Comparison of ENCODE assay signal across 8 cellular contexts in genomic region chr2:202378001-202378400, GRCh38. TPM values are rescaled to one million over a fixed set of nuclear protein-coding genes. Genes with fewer than 3 reads are reported as not detected.
DNase-seq lines count a peak whose midpoint lies in the region; ATAC-seq, FAIRE-seq and TF ChIP-seq lines count a peak whose summit lies in the region.

No MANE protein-coding gene starts in this region.

- ATAC-seq in activated naive CD4-positive, alpha-beta T cell treated with anti-CD3 and anti-CD28 coated beads, Interleukin-2, amount 50 U/mL, for 72 hours = no peak
- ATAC-seq in right lobe of liver (no peak), upper lobe of left lung (ENCODE audit: low FRiP score in 2 of 2) (no peak), GM18519 (IDR thresholded peaks at IDR 0.05; ENCODE audit: low FRiP score, unreplicated experiment) (no peak)

- H3K4me3 ChIP-seq in ascending aorta (peak overlapping the region; percentile 97 to 98), right lobe of liver (peak overlapping the region; percentile 67 to 90 (median 84)), upper lobe of left lung (peak overlapping the region; percentile 47 to 87 (median 80))

- intact Hi-C loops in ascending aorta (cut with DNase I) (loop anchor here (5.0 to 10.0 kb wide), 3 partner anchors 129 to 343 kb away; partner anchors contain the start of gene FZD7), right lobe of liver (cut with DNase I) (no loop called here)

- no peaks in the 10 kb centered on the region for H3K36me3 Mint-ChIP-seq in activated naive CD4-positive, alpha-beta T cell treated with anti-CD3 and anti-CD28 coated beads, Interleukin-2, amount 10 ng/mL, durations not matched to agents 7 days and 5 days
- H3K36me3 Mint-ChIP-seq in activated naive CD4-positive, alpha-beta T cell treated with anti-CD3 and anti-CD28 coated beads, Interleukin-2, amount 50 U/mL, for 72 hours = peaks cover 13 to 15% of the 10 kb centered on the region in 2 donors

- peaks cover 28% of the 10 kb centered on the region for H3K27me3 Mint-ChIP-seq in activated naive CD4-positive, alpha-beta T cell treated with anti-CD3 and anti-CD28 coated beads, Interleukin-2, amount 10 ng/mL, durations not matched to agents 7 days and 5 days

- TF ChIP-seq POLR2A in right lobe of liver (IDR thresholded peaks at IDR 0.05) (no peak), upper lobe of left lung (IDR thresholded peaks at IDR 0.05) (no peak)

- CTCF ChIA-PET in activated naive CD4-positive, alpha-beta T cell treated with anti-CD3 and anti-CD28 coated beads, Interleukin-2, amount 10 ng/mL, durations not matched to agents 7 days and 5 days (lab: Charles Lee) = no interaction called here

- H3K36me3 ChIP-seq in ascending aorta (no peaks in the 10 kb centered on the region), right lobe of liver (no peaks in the 10 kb centered on the region), upper lobe of left lung (no peaks in the 10 kb centered on the region)

- H3K4me3 Mint-ChIP-seq in activated naive CD4-positive, alpha-beta T cell treated with anti-CD3 and anti-CD28 coated beads, Interleukin-2, amount 10 ng/mL, durations not matched to agents 7 days and 5 days = peak overlapping the region; percentile 98

- 7% methylated on average over 4 of the region's 4 CpGs for WGBS in right lobe of liver (ENCODE audit: insufficient coverage, low coverage, low lambda C conversion rate, missing lambda C conversion rate)
- 9 to 13% methylated on average over 4 of the region's 4 CpGs for WGBS in upper lobe of left lung, 2 donors

- FAIRE-seq in frontal cortex (lab: Jason Lieb, UNC) (no peak), HTR-8/SVneo (lab: Jason Lieb, UNC) (no peak)

- H3K4me1 Mint-ChIP-seq in activated naive CD4-positive, alpha-beta T cell treated with anti-CD3 and anti-CD28 coated beads, Interleukin-2, amount 10 ng/mL, durations not matched to agents 7 days and 5 days = peaks cover 34% of the 10 kb centered on the region

- peaks cover 0 to 21% of the 10 kb centered on the region in 2 donors for H3K4me1 ChIP-seq in ascending aorta
- H3K4me1 ChIP-seq in right lobe of liver = peaks cover 0 to 34% (median 15%) of the 10 kb centered on the region in 4 donors
- peaks cover 13 to 19% (median 17%) of the 10 kb centered on the region in 4 donors for H3K4me1 ChIP-seq in upper lobe of left lung

- no peak overlapping the region for H3K27ac Mint-ChIP-seq in activated naive CD4-positive, alpha-beta T cell treated with anti-CD3 and anti-CD28 coated beads, Interleukin-2, amount 10 ng/mL, durations not matched to agents 7 days and 5 days
- peak overlapping the region in 1 of 2 donors; percentile 9 for H3K27ac Mint-ChIP-seq in activated naive CD4-positive, alpha-beta T cell treated with anti-CD3 and anti-CD28 coated beads, Interleukin-2, amount 50 U/mL, for 72 hours

- H3K9me3 ChIP-seq in ascending aorta (no peaks in the 10 kb centered on the region), right lobe of liver (no peaks in the 10 kb centered on the region), upper lobe of left lung (no peaks in the 10 kb centered on the region)

- no peak for TF ChIP-seq EP300 in upper lobe of left lung (IDR thresholded peaks at IDR 0.05)

- H3K27me3 ChIP-seq in ascending aorta (no peaks in the 10 kb centered on the region), right lobe of liver (no peaks in the 10 kb centered on the region), upper lobe of left lung (no peaks in the 10 kb centered on the region)

- no peak for DNase-seq in activated naive CD4-positive, alpha-beta T cell treated with anti-CD3 and anti-CD28 coated beads, Interleukin-2, amount 10 ng/mL, durations not matched to agents 7 days and 5 days
- DNase-seq in activated naive CD4-positive, alpha-beta T cell treated with anti-CD3 and anti-CD28 coated beads, Interleukin-2, amount 50 U/mL, for 72 hours (ENCODE audit: low spot score in 2 of 2) = no peak
- no peak for DNase-seq in ascending aorta (ENCODE audit: low spot score in 2 of 2)
- DNase-seq in right lobe of liver = no peak
- DNase-seq in upper lobe of left lung = no peak
- no peak for DNase-seq in frontal cortex (ENCODE audit: low spot score in 2 of 2)
- DNase-seq in HTR-8/SVneo (ENCODE audit: insufficient read length, low spot score) = no peak

- no peak for TF ChIP-seq CTCF in ascending aorta (IDR thresholded peaks at IDR 0.05)
- TF ChIP-seq CTCF in right lobe of liver (IDR thresholded peaks at IDR 0.05) = no peak
- no peak for TF ChIP-seq CTCF in upper lobe of left lung (IDR thresholded peaks at IDR 0.05)

- no peaks in the 10 kb centered on the region for H3K9me3 Mint-ChIP-seq in activated naive CD4-positive, alpha-beta T cell treated with anti-CD3 and anti-CD28 coated beads, Interleukin-2, amount 10 ng/mL, durations not matched to agents 7 days and 5 days
- H3K9me3 Mint-ChIP-seq in activated naive CD4-positive, alpha-beta T cell treated with anti-CD3 and anti-CD28 coated beads, Interleukin-2, amount 50 U/mL, for 72 hours = no peaks in the 10 kb centered on the region

- H3K27ac ChIP-seq in ascending aorta (peak overlapping the region; percentile 98 to 100), right lobe of liver (peak overlapping the region; percentile 85 to 89 (median 85)), upper lobe of left lung (peak overlapping the region; percentile 93 to 97 (median 96))

RNA-seq across cellular contexts. Expression of gene BMPR2, which starts 1.9 kb away (rescaled TPM):
- total RNA-seq in activated naive CD4-positive, alpha-beta T cell treated with anti-CD3 and anti-CD28 coated beads, Interleukin-2, amount 50 U/mL, for 72 hours = 1 to 10 TPM; 5.1 to 8.0 TPM
- total RNA-seq in ascending aorta (47.8 TPM), right lobe of liver (10 to 100 TPM; 14.6 to 25.2 (median 18.7) TPM), upper lobe of left lung (100 to 1,000 TPM in 1 of 6 donors, 10 to 100 TPM in 5; 23.0 to 133 (median 77.2) TPM), frontal cortex (74.6 TPM)
